In genomic region chr5:141050622-141051525, GRCh38 we compare ENCODE assay signal across 9 cellular contexts. TPM values are rescaled to one million over a fixed set of nuclear protein-coding genes. Genes with fewer than 3 reads are reported as not detected.
DNase-seq lines count a peak whose midpoint lies in the region; ATAC-seq lines count a peak whose summit lies in the region.
"Had no signal": no experiment of that assay in that cellular context is flagged by ENCODE, and none has a peak within 500 bp of the region (broad histone marks: within the 10 kb centered on the region; RNA-seq: fewer than 3 reads in every experiment).

Gene PCDHB1, plus strand, starts transcription at chr5:141051374. Its CDS starts 97 bp downstream, at chr5:141051471.

- WGBS in HUES64, result 9% methylated on average over 20 of the region's 20 CpGs
- no CpG with 5 or more reads among the region's 20 CpGs for WGBS in iPS DF 6.9 (ENCODE audit: insufficient coverage, insufficient read length)

- peak; percentile 61 for DNase-seq in SHP77 treated with DMSO at 0.1 percent for 48 hours (lab: John Stamatoyannopoulos, UW)
- no peak for DNase-seq in iPS DF 6.9 (ENCODE audit: low read depth, low spot score)
- no peak for DNase-seq in skeletal muscle cell (ENCODE audit: low read depth)
- DNase-seq in stimulated activated CD4-positive, alpha-beta T cell treated with anti-CD3 and anti-CD28 coated beads, Interleukin-15, amount 100 ng/mL, for 24 hours, result no peak
- DNase-seq: NCI-H446 treated with DMSO at 0.1 percent for 48 hours had no signal

- peak within 1 kb of the TSS; percentile 68 for H3K4me3 ChIP-seq in HUES64 (ENCODE audit: low read length)
- peak within 1 kb of the TSS; percentile 39; the same call in 1 of the 2 replicates for H3K4me3 ChIP-seq in iPS DF 6.9 (ENCODE audit: low read length)
- peak within 1 kb of the TSS; percentile 13 for H3K4me3 ChIP-seq in skeletal muscle cell (ENCODE audit: low read depth, low read length)

- ATAC-seq in GM21381 (IDR thresholded peaks at IDR 0.05; ENCODE audit: unreplicated experiment) (no peak), GM21786 (IDR thresholded peaks at IDR 0.05; ENCODE audit: unreplicated experiment) (no peak), HG03025 (IDR thresholded peaks at IDR 0.05; ENCODE audit: low FRiP score, unreplicated experiment) (no peak)

- H3K4me1 ChIP-seq in HUES64 (ENCODE audit: insufficient read depth, low read length), result no peaks in the 10 kb centered on the region
- no peaks in the 10 kb centered on the region for H3K4me1 ChIP-seq in iPS DF 6.9 (ENCODE audit: control insufficient read depth, insufficient read depth, low read length)

- H3K36me3 ChIP-seq in HUES64 (ENCODE audit: insufficient read depth, low read length) (no peaks in the 10 kb centered on the region), iPS DF 6.9 (ENCODE audit: control insufficient read depth, insufficient read depth, low read length) (no peaks in the 10 kb centered on the region)

- H3K27ac ChIP-seq in HUES64 (ENCODE audit: low read depth, low read length) (no peak within 1 kb of the TSS), iPS DF 6.9 (ENCODE audit: low read length) (no peak within 1 kb of the TSS)

- H3K9me3 ChIP-seq in HUES64 (ENCODE audit: insufficient read depth, low read depth, low read length) (no peaks in the 10 kb centered on the region), iPS DF 6.9 (ENCODE audit: control insufficient read depth, insufficient read depth, low read length) (no peaks in the 10 kb centered on the region)

- H3K9ac ChIP-seq in HUES64 (ENCODE audit: low read depth, low read length), result peak within 1 kb of the TSS; percentile 40

- peaks cover 51% of the 10 kb centered on the region for H3K27me3 ChIP-seq in HUES64 (ENCODE audit: insufficient read depth, low read length)
- peaks cover 3% of the 10 kb centered on the region; the same call in 1 of the 2 replicates for H3K27me3 ChIP-seq in iPS DF 6.9 (ENCODE audit: control insufficient read depth, insufficient read depth, low read length)

RNA-seq across cellular contexts. Expression of gene PCDHB1, which starts in this region (rescaled TPM):
- 0.05 TPM for polyA plus RNA-seq in HUES64 (2013, experiment 1 of 2)
- polyA plus RNA-seq in HUES64 (2013, experiment 2 of 2), result 0.06 TPM

Comparison
In these comparisons a context has a peak if more than half of its experiments do, and no peak if none do; other contexts are left out.
1. H3K4me3 ChIP-seq: peak in every context shown above with its lines; median percentile 68 in HUES64; 39 in iPS DF 6.9; 13 in skeletal muscle cell.